Comparison of ENCODE assay signal across 1 cellular context in the genomic region with DNA sequence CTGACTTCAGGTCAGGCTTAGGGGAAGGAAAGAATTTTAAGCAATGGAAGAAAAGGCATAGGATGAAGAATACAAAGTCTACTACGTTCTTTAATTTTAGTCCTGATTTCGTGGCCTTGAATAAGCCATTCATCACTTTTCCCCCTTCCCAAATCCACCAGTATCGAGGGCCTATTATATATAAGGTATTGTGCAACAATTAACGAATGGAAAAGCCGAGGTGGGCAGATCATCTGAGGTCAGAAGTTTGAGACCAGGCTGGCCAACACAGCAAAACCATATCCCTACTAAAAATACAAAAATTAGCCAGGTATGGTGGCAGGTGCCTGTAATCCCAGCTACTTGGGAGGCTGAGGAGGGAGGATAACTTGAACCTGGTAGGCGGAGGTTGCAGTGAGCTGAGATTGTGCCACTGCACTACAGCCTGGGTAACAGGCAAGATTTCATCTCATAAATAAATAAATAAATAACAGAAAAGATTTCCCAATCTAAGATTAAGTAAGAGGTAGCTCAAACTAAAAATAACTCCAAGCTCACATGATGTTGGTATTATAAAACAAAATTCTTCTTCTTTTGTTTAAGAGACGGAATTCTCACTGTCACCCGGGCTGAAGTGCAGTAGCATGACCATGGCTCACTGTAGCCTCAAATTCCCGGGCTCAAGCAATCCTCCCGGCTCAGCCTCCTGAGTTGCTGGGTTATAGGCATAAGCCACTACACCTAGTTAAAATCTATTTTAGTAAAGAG.
TF ChIP-seq lines count a peak whose summit lies in the region.

No MANE protein-coding gene starts in this region.

TF ChIP-seq in HepG2, 621 proteins besides CTCF, POLR2A, EP300 and RAD21 (continued from another document):
- TF ChIP-seq, protein P1, sequence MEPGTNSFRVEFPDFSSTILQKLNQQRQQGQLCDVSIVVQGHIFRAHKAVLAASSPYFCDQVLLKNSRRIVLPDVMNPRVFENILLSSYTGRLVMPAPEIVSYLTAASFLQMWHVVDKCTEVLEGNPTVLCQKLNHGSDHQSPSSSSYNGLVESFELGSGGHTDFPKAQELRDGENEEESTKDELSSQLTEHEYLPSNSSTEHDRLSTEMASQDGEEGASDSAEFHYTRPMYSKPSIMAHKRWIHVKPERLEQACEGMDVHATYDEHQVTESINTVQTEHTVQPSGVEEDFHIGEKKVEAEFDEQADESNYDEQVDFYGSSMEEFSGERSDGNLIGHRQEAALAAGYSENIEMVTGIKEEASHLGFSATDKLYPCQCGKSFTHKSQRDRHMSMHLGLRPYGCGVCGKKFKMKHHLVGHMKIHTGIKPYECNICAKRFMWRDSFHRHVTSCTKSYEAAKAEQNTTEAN (CRISPR knock-in tag; conservative IDR thresholded peaks at IDR 0.05) = no peak
- no peak for TF ChIP-seq TCF7L2 (IDR thresholded peaks at IDR 0.05; ENCODE audit: low read depth, low read length)
- TF ChIP-seq, protein P2, sequence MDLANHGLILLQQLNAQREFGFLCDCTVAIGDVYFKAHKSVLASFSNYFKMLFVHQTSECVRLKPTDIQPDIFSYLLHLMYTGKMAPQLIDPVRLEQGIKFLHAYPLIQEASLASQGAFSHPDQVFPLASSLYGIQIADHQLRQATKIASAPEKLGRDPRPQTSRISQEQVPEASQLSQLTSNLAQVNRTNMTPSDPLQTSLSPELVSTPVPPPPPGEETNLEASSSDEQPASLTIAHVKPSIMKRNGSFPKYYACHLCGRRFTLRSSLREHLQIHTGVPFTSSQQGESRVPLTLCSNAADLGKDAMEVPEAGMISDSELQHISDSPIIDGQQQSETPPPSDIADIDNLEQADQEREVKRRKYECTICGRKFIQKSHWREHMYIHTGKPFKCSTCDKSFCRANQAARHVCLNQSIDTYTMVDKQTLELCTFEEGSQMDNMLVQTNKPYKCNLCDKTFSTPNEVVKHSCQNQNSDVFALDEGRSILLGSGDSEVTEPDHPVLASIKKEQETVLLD (CRISPR knock-in tag; IDR thresholded peaks at IDR 0.05; ENCODE audit: low read depth) = no peak
